17 cellular contexts compared by ENCODE assay signal in genomic region chr21:39317134-39318090, GRCh38. TPM values are rescaled to one million over a fixed set of nuclear protein-coding genes. Genes with fewer than 3 reads are reported as not detected.
DNase-seq lines count a peak whose midpoint lies in the region; ATAC-seq, FAIRE-seq and TF ChIP-seq lines count a peak whose summit lies in the region.
"Had no signal": no experiment of that assay in that cellular context is flagged by ENCODE, and none has a peak within 500 bp of the region (broad histone marks: within the 10 kb centered on the region; RNA-seq: fewer than 3 reads in every experiment).

No MANE protein-coding gene starts in this region.

- H4K91ac ChIP-seq in neuronal stem cell (ENCODE audit: low read depth, low read length, poor library complexity): no peak overlapping the region

- no peak overlapping the region for H2BK12ac ChIP-seq in neuronal stem cell (ENCODE audit: low read length)

- no peak overlapping the region for H2BK5ac ChIP-seq in neuronal stem cell (ENCODE audit: low read length)

- H3F3A ChIP-seq in SU-DHL-6 (ENCODE audit: insufficient read depth): peaks cover 66% of the 10 kb centered on the region

- TF ChIP-seq POLR2A in HepG2 (IDR thresholded peaks at IDR 0.05; ENCODE audit: insufficient read depth in 1 of 2, low read depth in 2 of 2, low read length in 2 of 2) (no peak), gastrocnemius medialis (IDR thresholded peaks at IDR 0.05) (no peak)

- H3K27me3 ChIP-seq in SU-DHL-6 (ENCODE audit: low read length) (no peaks in the 10 kb centered on the region), HepG2 (ENCODE audit: control insufficient read depth in 1 of 2, insufficient read depth in 2 of 2, low read length in 2 of 2) (no peaks in the 10 kb centered on the region; a peak in 1 of 5 replicates), neuronal stem cell (ENCODE audit: control insufficient read depth in 3 of 3, insufficient read depth in 3 of 3, low read depth in 1 of 3, low read length in 3 of 3) (no peaks in the 10 kb centered on the region), gastrocnemius medialis (no peaks in the 10 kb centered on the region)
- H3K27me3 ChIP-seq: SJCRH30 had no signal

- H3K4me1 ChIP-seq in HepG2 (ENCODE audit: insufficient read depth, low read length) (peaks cover 51% of the 10 kb centered on the region), neuronal stem cell (ENCODE audit: control insufficient read depth in 2 of 2, insufficient read depth in 1 of 2, low read depth in 1 of 2, low read length in 2 of 2) (peaks cover 2 to 5% of the 10 kb centered on the region in 2 donors), gastrocnemius medialis (peaks cover 9 to 11% of the 10 kb centered on the region in 2 donors)

- no peak for FAIRE-seq in HepG2 (lab: Jason Lieb, UNC)

- no peak overlapping the region for H2AFZ ChIP-seq in SU-DHL-6 (ENCODE audit: low read depth, low read length, severe bottlenecking)
- no peak overlapping the region for H2AFZ ChIP-seq in HepG2 (ENCODE audit: low read length)
- no peak overlapping the region for H2AFZ ChIP-seq in neuronal stem cell (ENCODE audit: low read length)

- H3K18ac ChIP-seq in neuronal stem cell (ENCODE audit: low read length): no peak overlapping the region

- peak overlapping the region; percentile 98 for H3K27ac ChIP-seq in SU-DHL-6 (ENCODE audit: low read depth, low read length)
- no peak overlapping the region for H3K27ac ChIP-seq in HepG2 (ENCODE audit: extremely low read length, insufficient read depth, low read length)
- H3K27ac ChIP-seq in neuronal stem cell (replicated peaks; ENCODE audit: low read length): no peak overlapping the region
- no peak overlapping the region for H3K27ac ChIP-seq in gastrocnemius medialis
- H3K27ac ChIP-seq: psoas muscle, SJCRH30 had no signal

- H2BK15ac ChIP-seq in neuronal stem cell (ENCODE audit: low read length): no peak overlapping the region

- DNase-seq in CD1c-positive myeloid dendritic cell (ENCODE audit: extremely low spot score) (peak; percentile 90), MV-4-11 (lab: John Stamatoyannopoulos, UW) (peak; percentile 99), HepG2 (ENCODE audit: low spot score) (no peak), neuronal stem cell (ENCODE audit: low spot score) (no peak), NCI-H774 (lab: John Stamatoyannopoulos, UW) (no peak), gastrocnemius medialis (no peak)
- DNase-seq: activated CD4-positive, CD25-positive, alpha-beta regulatory T cell treated with anti-CD3 and anti-CD28 coated beads, Interleukin-2, amount 50 U/mL, for 72 hours; GDM1; H9; immature natural killer cell; NCI-H1048; NCI-H446; psoas muscle; SJCRH30; stimulated activated CD4-positive, alpha-beta T cell treated with anti-CD3 and anti-CD28 coated beads, Interleukin-2, amount 100 ng/mL, for 24 hours had no signal

- H4K20me1 ChIP-seq in SU-DHL-6 (ENCODE audit: low read depth, low read length): no peaks in the 10 kb centered on the region
- no peaks in the 10 kb centered on the region for H4K20me1 ChIP-seq in HepG2 (ENCODE audit: insufficient read depth, low read length)

- H3K4me2 ChIP-seq in SU-DHL-6 (ENCODE audit: low read depth, low read length, poor library complexity, severe bottlenecking): peak overlapping the region; percentile 79
- H3K4me2 ChIP-seq in HepG2 (ENCODE audit: low read depth, low read length): peak overlapping the region; percentile 16; the same call in 1 of the 2 replicates
- no peak overlapping the region for H3K4me2 ChIP-seq in neuronal stem cell (ENCODE audit: insufficient read depth, low read length, poor library complexity, severe bottlenecking)

- H3K79me1 ChIP-seq in neuronal stem cell (ENCODE audit: low read depth, low read length): peaks cover 2% of the 10 kb centered on the region

- H3K23ac ChIP-seq in neuronal stem cell (ENCODE audit: low read depth, low read length, poor library complexity): no peak overlapping the region

- H2AK5ac ChIP-seq in neuronal stem cell (ENCODE audit: low read depth, low read length): no peak overlapping the region

- no peak overlapping the region for H3K4ac ChIP-seq in neuronal stem cell (ENCODE audit: low read length)

- BruUV-seq in HepG2 (replicated peaks; lab: Mats Ljungman, UMichigan): no TSS peak

- H3K36me3 ChIP-seq in SU-DHL-6 (ENCODE audit: low read length): no peaks in the 10 kb centered on the region
- H3K36me3 ChIP-seq in HepG2 (replicated peaks in 1 of 2; ENCODE audit: control insufficient read depth in 1 of 2, insufficient read depth in 2 of 2, low read length in 2 of 2): no peaks in the 10 kb centered on the region
- H3K36me3 ChIP-seq in neuronal stem cell (replicated peaks in 1 of 2; ENCODE audit: control insufficient read depth in 2 of 2, insufficient read depth in 2 of 2, low read length in 2 of 2): no peaks in the 10 kb centered on the region
- H3K36me3 ChIP-seq in gastrocnemius medialis: no peaks in the 10 kb centered on the region
- H3K36me3 ChIP-seq: SJCRH30 had no signal

- peak overlapping the region; percentile 13 for H3K4me3 ChIP-seq in SU-DHL-6 (ENCODE audit: insufficient read depth, low read length, poor library complexity, severe bottlenecking)
- H3K4me3 ChIP-seq in HepG2 (replicated peaks in 1 of 3; ENCODE audit: insufficient read depth in 1 of 3, low read depth in 2 of 3, low read length in 3 of 3): no peak overlapping the region
- H3K4me3 ChIP-seq in neuronal stem cell (ENCODE audit: low read length in 2 of 2): no peak overlapping the region
- no peak overlapping the region for H3K4me3 ChIP-seq in gastrocnemius medialis
- H3K4me3 ChIP-seq: psoas muscle, SJCRH30 had no signal

- H3K79me2 ChIP-seq in SU-DHL-6 (ENCODE audit: insufficient read depth, low read length): peaks cover 10% of the 10 kb centered on the region; the same call in 1 of the 2 replicates
- H3K79me2 ChIP-seq in HepG2 (ENCODE audit: insufficient read depth, low read length): peaks cover 3% of the 10 kb centered on the region

- TF ChIP-seq EP300 in HepG2 (IDR thresholded peaks at IDR 0.05; ENCODE audit: low read depth in 2 of 2, low read length in 2 of 2) (no peak), HepG2 (CRISPR knock-in tag; IDR thresholded peaks at IDR 0.05; ENCODE audit: borderline replicate concordance) (no peak)

- no peak for TF ChIP-seq RAD21 in HepG2 (CRISPR knock-in tag; IDR thresholded peaks at IDR 0.05)

- WGBS in HepG2 (ENCODE audit: low lambda C conversion rate): 53% methylated on average over 11 of the region's 11 CpGs
- WGBS in neuronal stem cell (ENCODE audit: extremely low coverage in 2 of 2, insufficient read length in 2 of 2, insufficient replicate concordance in 1 of 2), 2 donors: no CpG with 5 or more reads among the region's 11 CpGs

- H3K14ac ChIP-seq in neuronal stem cell (ENCODE audit: low read length): no peak overlapping the region

- H4K8ac ChIP-seq in neuronal stem cell (ENCODE audit: low read depth, low read length): no peak overlapping the region

- no peak overlapping the region for H2BK120ac ChIP-seq in neuronal stem cell (ENCODE audit: low read depth, low read length)

- CTCF ChIA-PET in HepG2 (lab: Yijun Ruan, JAX; ENCODE audit: low intra/inter-chr PET ratio, low total read pairs): no interaction called here

- no peak for ATAC-seq in HepG2
- no peak for ATAC-seq in GM18511 (IDR thresholded peaks at IDR 0.05; ENCODE audit: unreplicated experiment)
- ATAC-seq in gastrocnemius medialis: no peak
- ATAC-seq: psoas muscle had no signal

- H3K9me2 ChIP-seq in SU-DHL-6 (replicated peaks; ENCODE audit: insufficient read depth, low read length): no peaks in the 10 kb centered on the region

- POLR2A ChIA-PET in HepG2 (lab: Yijun Ruan, JAX): interaction anchor here (0.9 to 1.0 kb wide), 2 partner anchors 31 to 69 kb away, joined by 4 to 5 read pairs; partner anchors contain the start of gene HMGN1

- no peaks in the 10 kb centered on the region for H3K9me3 ChIP-seq in SU-DHL-6 (ENCODE audit: insufficient read depth, low read length)
- no peaks in the 10 kb centered on the region for H3K9me3 ChIP-seq in HepG2 (ENCODE audit: low read length)
- no peaks in the 10 kb centered on the region for H3K9me3 ChIP-seq in neuronal stem cell (replicated peaks in 1 of 2; ENCODE audit: control insufficient read depth in 2 of 2, insufficient read depth in 1 of 2, low read depth in 1 of 2, low read length in 2 of 2)
- no peaks in the 10 kb centered on the region for H3K9me3 ChIP-seq in gastrocnemius medialis
- H3K9me3 ChIP-seq: psoas muscle, SJCRH30 had no signal

- TF ChIP-seq CTCF in SU-DHL-6 (IDR thresholded peaks at IDR 0.05; ENCODE audit: insufficient read depth, low read length, poor library complexity, severe bottlenecking) (no peak), HepG2 (CRISPR knock-in tag; IDR thresholded peaks at IDR 0.05) (no peak), gastrocnemius medialis (IDR thresholded peaks at IDR 0.05 in 4 of 5, conservative IDR thresholded peaks at IDR 0.05 in 1 of 5) (no peak)

- H3K9ac ChIP-seq in SU-DHL-6 (ENCODE audit: low read length) (peak overlapping the region; percentile 58), HepG2 (ENCODE audit: insufficient read depth, low read depth, low read length) (no peak overlapping the region), neuronal stem cell (ENCODE audit: low read depth, low read length, poor library complexity) (no peak overlapping the region)

- in situ Hi-C loops in HepG2 (cut with HindIII; ENCODE audit: extremely low pct_ligation_motif_present, low pct_unique_long_range_greater_than_20kb): no loop called here
- in situ Hi-C loops in gastrocnemius medialis (cut with MboI; ENCODE audit: low sequenced_read_pairs in 4 of 4): loop anchor here in 3 of 4 donors (5.0 to 10.0 kb wide), 2 partner anchors 67 to 70 kb away; a partner anchor contains a TSS

- intact Hi-C loops in HepG2 (cut with micrococcal nuclease; ENCODE audit: unreplicated experiment) (no loop called here), gastrocnemius medialis (cut with DNase I; ENCODE audit: low total_unique reads) (no loop called here)

RNA-seq across cellular contexts. Expression of gene BRWD1, which starts 4.0 kb away (rescaled TPM):
- 28.0 and 28.7 TPM in 2 replicates for total RNA-seq in HepG2 (2016; rRNA removed; fragmentation: Illumina TruSeq; extraction: Trizol)
- total RNA-seq in HepG2 (2016; cell fraction: cytosol; rRNA removed; fragmentation: Illumina TruSeq; extraction: Trizol; ENCODE audit: low read depth): 30.7 and 33.0 TPM in 2 replicates
- total RNA-seq in HepG2 (2016; cell fraction: insoluble cytoplasmic fraction; rRNA removed; fragmentation: Illumina TruSeq; extraction: Trizol): 28.3 TPM in 2 replicates
- total RNA-seq in HepG2 (2016; cell fraction: membrane; rRNA removed; fragmentation: Illumina TruSeq; extraction: Trizol): 24.7 and 28.2 TPM in 2 replicates
- 61.1 and 61.3 TPM in 2 replicates for total RNA-seq in HepG2 (2016; cell fraction: nucleus; rRNA removed; fragmentation: Illumina TruSeq; extraction: Trizol)
- polyA plus RNA-seq in HepG2 (2011; rRNA removed): 11.4 and 13.9 TPM in 2 replicates
- 5.1 and 8.1 TPM in 2 replicates for polyA plus RNA-seq in HepG2 (2011; cell fraction: cytosol; rRNA removed)
- 14.0 and 19.1 TPM in 2 replicates for polyA plus RNA-seq in HepG2 (2011; cell fraction: nucleus; rRNA removed)
- 13.5 and 18.9 TPM in 2 replicates for polyA plus RNA-seq in HepG2 (2012)
- 3.9 and 4.4 TPM in 2 replicates for polyA plus RNA-seq in HepG2 (2016; cell fraction: cytosol; fragmentation: Illumina TruSeq; extraction: Trizol; ENCODE audit: low read depth)
- 12.7 and 14.4 TPM in 2 replicates for polyA plus RNA-seq in HepG2 (2016; cell fraction: insoluble cytoplasmic fraction; fragmentation: Illumina TruSeq; extraction: Trizol; ENCODE audit: low read depth)
- 8.7 TPM in 2 replicates for polyA plus RNA-seq in HepG2 (2016; cell fraction: membrane; fragmentation: Illumina TruSeq; extraction: Trizol; ENCODE audit: low read depth)
- 27.5 and 27.9 TPM in 2 replicates for polyA plus RNA-seq in HepG2 (2016; cell fraction: nucleus; fragmentation: Illumina TruSeq; extraction: Trizol; ENCODE audit: insufficient read depth, low read depth)
- polyA minus RNA-seq in HepG2 (2011; rRNA and poly(A)+ RNA removed; ENCODE audit: low replicate concordance): 24.1 and 32.5 TPM in 2 replicates
- 26.4 and 29.3 TPM in 2 replicates for polyA minus RNA-seq in HepG2 (2011; cell fraction: cytosol; rRNA and poly(A)+ RNA removed)
- 204 and 216 TPM in 2 replicates for polyA minus RNA-seq in HepG2 (2011; cell fraction: nucleus; rRNA and poly(A)+ RNA removed)
- polyA plus RNA-seq in neuronal stem cell (2013, experiment 1 of 2): 18.5 TPM
- 19.3 TPM for polyA plus RNA-seq in neuronal stem cell (2013, experiment 2 of 2)
- total RNA-seq in gastrocnemius medialis: 10 to 100 TPM; 42.2 to 65.7 (median 50.4) TPM

RNA-seq across cellular contexts. Expression of gene HMGN1, which starts 31.5 kb away (rescaled TPM):
- total RNA-seq in HepG2 (2016; rRNA removed; fragmentation: Illumina TruSeq; extraction: Trizol) (286 and 355 TPM in 2 replicates), gastrocnemius medialis (10 to 100 TPM in 1 of 4 donors, 1 to 10 TPM in 3; 7.6 to 16.2 (median 9.1) TPM)
- 200 and 237 TPM in 2 replicates for total RNA-seq in HepG2 (2016; cell fraction: cytosol; rRNA removed; fragmentation: Illumina TruSeq; extraction: Trizol; ENCODE audit: low read depth)
- 276 and 350 TPM in 2 replicates for total RNA-seq in HepG2 (2016; cell fraction: insoluble cytoplasmic fraction; rRNA removed; fragmentation: Illumina TruSeq; extraction: Trizol)
- 380 and 392 TPM in 2 replicates for total RNA-seq in HepG2 (2016; cell fraction: membrane; rRNA removed; fragmentation: Illumina TruSeq; extraction: Trizol)
- 162 and 177 TPM in 2 replicates for total RNA-seq in HepG2 (2016; cell fraction: nucleus; rRNA removed; fragmentation: Illumina TruSeq; extraction: Trizol)
- 69.2 and 104 TPM in 2 replicates for polyA plus RNA-seq in HepG2 (2011; rRNA removed)
- 42.7 and 59.4 TPM in 2 replicates for polyA plus RNA-seq in HepG2 (2011; cell fraction: cytosol; rRNA removed)
- 60.7 and 86.6 TPM in 2 replicates for polyA plus RNA-seq in HepG2 (2011; cell fraction: nucleus; rRNA removed)
- polyA plus RNA-seq in HepG2 (2012): 128 and 194 TPM in 2 replicates
- polyA plus RNA-seq in HepG2 (2016; cell fraction: cytosol; fragmentation: Illumina TruSeq; extraction: Trizol; ENCODE audit: low read depth): 295 and 368 TPM in 2 replicates
- 469 and 491 TPM in 2 replicates for polyA plus RNA-seq in HepG2 (2016; cell fraction: insoluble cytoplasmic fraction; fragmentation: Illumina TruSeq; extraction: Trizol; ENCODE audit: low read depth)
- polyA plus RNA-seq in HepG2 (2016; cell fraction: membrane; fragmentation: Illumina TruSeq; extraction: Trizol; ENCODE audit: low read depth): 426 and 487 TPM in 2 replicates
- polyA plus RNA-seq in HepG2 (2016; cell fraction: nucleus; fragmentation: Illumina TruSeq; extraction: Trizol; ENCODE audit: insufficient read depth, low read depth): 344 and 363 TPM in 2 replicates
- polyA minus RNA-seq in HepG2 (2011; rRNA and poly(A)+ RNA removed; ENCODE audit: low replicate concordance): 17.4 and 49.8 TPM in 2 replicates
- polyA minus RNA-seq in HepG2 (2011; cell fraction: cytosol; rRNA and poly(A)+ RNA removed): 42.5 and 49.1 TPM in 2 replicates
- 49.1 and 49.8 TPM in 2 replicates for polyA minus RNA-seq in HepG2 (2011; cell fraction: nucleus; rRNA and poly(A)+ RNA removed)
- 572 TPM for polyA plus RNA-seq in neuronal stem cell (2013, experiment 1 of 2)
- 584 TPM for polyA plus RNA-seq in neuronal stem cell (2013, experiment 2 of 2)

Comparison
In these comparisons a context has a peak if more than half of its experiments do, and no peak if none do; other contexts are left out.
1. DNase-seq: peak in CD1c-positive myeloid dendritic cell (single experiment) and MV-4-11 (single experiment); none in HepG2 (single experiment), neuronal stem cell (single experiment), NCI-H774 (single experiment) and gastrocnemius medialis (0 of 2).
2. RNA of gene HMGN1, which starts 31.5 kb away (total RNA-seq): 162 to 392 TPM in HepG2; 7.6 to 16.2 TPM in gastrocnemius medialis; every median in the first group is over 4 times any median in the second.